In the genomic region with DNA sequence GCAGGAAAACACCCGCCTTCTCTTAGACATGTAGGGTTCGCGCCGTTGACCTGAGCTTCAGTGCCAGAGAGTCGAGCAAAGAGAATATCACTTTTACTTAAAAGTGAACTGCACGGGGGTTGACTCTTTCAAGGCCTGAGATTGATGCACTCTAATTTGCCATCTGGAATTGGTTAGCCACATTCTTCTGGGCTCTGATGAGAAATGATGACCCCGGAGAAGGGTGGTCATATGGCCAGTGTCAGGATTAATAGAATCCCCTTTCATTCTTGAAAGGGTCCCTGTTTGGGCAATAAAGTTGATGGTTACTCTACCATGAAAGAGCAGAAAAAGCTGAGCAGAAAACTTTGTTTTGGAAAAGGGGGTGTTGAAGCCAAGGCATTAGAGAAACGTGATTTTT, we compare ENCODE assay signal across 1 cellular context.
TF ChIP-seq lines count a peak whose summit lies in the region.

No MANE protein-coding gene starts in this region.

TF ChIP-seq in IMR-90, 13 proteins besides CTCF, POLR2A, EP300 and RAD21:
- TF ChIP-seq CEBPB (IDR thresholded peaks at IDR 0.05; ENCODE audit: low read depth, low read length) (no peak), MAFK (IDR thresholded peaks at IDR 0.05; ENCODE audit: low read depth, low read length) (no peak)
TF ChIP-seq in IMR-90: peak in this region for 0.
